In genomic region chr1:230702934-230703678, GRCh38 we compare ENCODE assay signal across 2 cellular contexts.
TF ChIP-seq lines count a peak whose summit lies in the region.

No MANE protein-coding gene starts in this region.

TF ChIP-seq in Ishikawa, 13 proteins besides CTCF, POLR2A, EP300 and RAD21 (continued from another document):
- TF ChIP-seq, protein P1, sequence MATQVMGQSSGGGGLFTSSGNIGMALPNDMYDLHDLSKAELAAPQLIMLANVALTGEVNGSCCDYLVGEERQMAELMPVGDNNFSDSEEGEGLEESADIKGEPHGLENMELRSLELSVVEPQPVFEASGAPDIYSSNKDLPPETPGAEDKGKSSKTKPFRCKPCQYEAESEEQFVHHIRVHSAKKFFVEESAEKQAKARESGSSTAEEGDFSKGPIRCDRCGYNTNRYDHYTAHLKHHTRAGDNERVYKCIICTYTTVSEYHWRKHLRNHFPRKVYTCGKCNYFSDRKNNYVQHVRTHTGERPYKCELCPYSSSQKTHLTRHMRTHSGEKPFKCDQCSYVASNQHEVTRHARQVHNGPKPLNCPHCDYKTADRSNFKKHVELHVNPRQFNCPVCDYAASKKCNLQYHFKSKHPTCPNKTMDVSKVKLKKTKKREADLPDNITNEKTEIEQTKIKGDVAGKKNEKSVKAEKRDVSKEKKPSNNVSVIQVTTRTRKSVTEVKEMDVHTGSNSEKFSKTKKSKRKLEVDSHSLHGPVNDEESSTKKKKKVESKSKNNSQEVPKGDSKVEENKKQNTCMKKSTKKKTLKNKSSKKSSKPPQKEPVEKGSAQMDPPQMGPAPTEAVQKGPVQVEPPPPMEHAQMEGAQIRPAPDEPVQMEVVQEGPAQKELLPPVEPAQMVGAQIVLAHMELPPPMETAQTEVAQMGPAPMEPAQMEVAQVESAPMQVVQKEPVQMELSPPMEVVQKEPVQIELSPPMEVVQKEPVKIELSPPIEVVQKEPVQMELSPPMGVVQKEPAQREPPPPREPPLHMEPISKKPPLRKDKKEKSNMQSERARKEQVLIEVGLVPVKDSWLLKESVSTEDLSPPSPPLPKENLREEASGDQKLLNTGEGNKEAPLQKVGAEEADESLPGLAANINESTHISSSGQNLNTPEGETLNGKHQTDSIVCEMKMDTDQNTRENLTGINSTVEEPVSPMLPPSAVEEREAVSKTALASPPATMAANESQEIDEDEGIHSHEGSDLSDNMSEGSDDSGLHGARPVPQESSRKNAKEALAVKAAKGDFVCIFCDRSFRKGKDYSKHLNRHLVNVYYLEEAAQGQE (IDR thresholded peaks at IDR 0.05; ENCODE audit: low read depth): no peak
- no peak for TF ChIP-seq USF1 (IDR thresholded peaks at IDR 0.05)
- TF ChIP-seq NFIC (IDR thresholded peaks at IDR 0.05): peak; percentile 75
- TF ChIP-seq TCF12 (IDR thresholded peaks at IDR 0.05; ENCODE audit: low read depth): peak; percentile 59
- no peak for TF ChIP-seq TAF1 (IDR thresholded peaks at IDR 0.05; ENCODE audit: low read depth)
TF ChIP-seq in Ishikawa: peak in this region for 4.

TF ChIP-seq in K562, 482 proteins besides CTCF, POLR2A, EP300 and RAD21 (continued from another document):
- TF ChIP-seq, protein P2, sequence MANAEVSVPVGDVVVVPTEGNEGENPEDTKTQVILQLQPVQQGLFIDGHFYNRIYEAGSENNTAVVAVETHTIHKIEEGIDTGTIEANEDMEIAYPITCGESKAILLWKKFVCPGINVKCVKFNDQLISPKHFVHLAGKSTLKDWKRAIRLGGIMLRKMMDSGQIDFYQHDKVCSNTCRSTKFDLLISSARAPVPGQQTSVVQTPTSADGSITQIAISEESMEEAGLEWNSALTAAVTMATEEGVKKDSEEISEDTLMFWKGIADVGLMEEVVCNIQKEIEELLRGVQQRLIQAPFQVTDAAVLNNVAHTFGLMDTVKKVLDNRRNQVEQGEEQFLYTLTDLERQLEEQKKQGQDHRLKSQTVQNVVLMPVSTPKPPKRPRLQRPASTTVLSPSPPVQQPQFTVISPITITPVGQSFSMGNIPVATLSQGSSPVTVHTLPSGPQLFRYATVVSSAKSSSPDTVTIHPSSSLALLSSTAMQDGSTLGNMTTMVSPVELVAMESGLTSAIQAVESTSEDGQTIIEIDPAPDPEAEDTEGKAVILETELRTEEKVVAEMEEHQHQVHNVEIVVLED (CRISPR knock-in tag; IDR thresholded peaks at IDR 0.05): no peak
- TF ChIP-seq CEBPG (CRISPR knock-in tag; IDR thresholded peaks at IDR 0.05) (no peak), CEBPG (tag; conservative IDR thresholded peaks at IDR 0.05 in 1 of 2, IDR thresholded peaks at IDR 0.05 in 1 of 2) (no peak), KHSRP (IDR thresholded peaks at IDR 0.05) (no peak), TRIM25 (IDR thresholded peaks at IDR 0.05; ENCODE audit: borderline replicate concordance) (no peak), MEIS2 (IDR thresholded peaks at IDR 0.05; ENCODE audit: partially characterized antibody) (no peak), MAZ (CRISPR knock-in tag; conservative IDR thresholded peaks at IDR 0.05 in 1 of 2, IDR thresholded peaks at IDR 0.05 in 1 of 2) (no peak), TAF1 (IDR thresholded peaks at IDR 0.05; ENCODE audit: control insufficient read depth, extremely low read depth, insufficient read depth, low read length, severe bottlenecking) (no peak), ZBED1 (IDR thresholded peaks at IDR 0.05) (no peak), NFYB (IDR thresholded peaks at IDR 0.05; ENCODE audit: extremely low read depth, insufficient read length) (no peak)
- TF ChIP-seq, protein P3, sequence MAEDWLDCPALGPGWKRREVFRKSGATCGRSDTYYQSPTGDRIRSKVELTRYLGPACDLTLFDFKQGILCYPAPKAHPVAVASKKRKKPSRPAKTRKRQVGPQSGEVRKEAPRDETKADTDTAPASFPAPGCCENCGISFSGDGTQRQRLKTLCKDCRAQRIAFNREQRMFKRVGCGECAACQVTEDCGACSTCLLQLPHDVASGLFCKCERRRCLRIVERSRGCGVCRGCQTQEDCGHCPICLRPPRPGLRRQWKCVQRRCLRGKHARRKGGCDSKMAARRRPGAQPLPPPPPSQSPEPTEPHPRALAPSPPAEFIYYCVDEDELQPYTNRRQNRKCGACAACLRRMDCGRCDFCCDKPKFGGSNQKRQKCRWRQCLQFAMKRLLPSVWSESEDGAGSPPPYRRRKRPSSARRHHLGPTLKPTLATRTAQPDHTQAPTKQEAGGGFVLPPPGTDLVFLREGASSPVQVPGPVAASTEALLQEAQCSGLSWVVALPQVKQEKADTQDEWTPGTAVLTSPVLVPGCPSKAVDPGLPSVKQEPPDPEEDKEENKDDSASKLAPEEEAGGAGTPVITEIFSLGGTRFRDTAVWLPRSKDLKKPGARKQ (CRISPR knock-in tag; IDR thresholded peaks at IDR 0.05): no peak
- TF ChIP-seq, protein P4, sequence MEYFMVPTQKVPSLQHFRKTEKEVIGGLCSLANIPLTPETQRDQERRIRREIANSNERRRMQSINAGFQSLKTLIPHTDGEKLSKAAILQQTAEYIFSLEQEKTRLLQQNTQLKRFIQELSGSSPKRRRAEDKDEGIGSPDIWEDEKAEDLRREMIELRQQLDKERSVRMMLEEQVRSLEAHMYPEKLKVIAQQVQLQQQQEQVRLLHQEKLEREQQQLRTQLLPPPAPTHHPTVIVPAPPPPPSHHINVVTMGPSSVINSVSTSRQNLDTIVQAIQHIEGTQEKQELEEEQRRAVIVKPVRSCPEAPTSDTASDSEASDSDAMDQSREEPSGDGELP (CRISPR knock-in tag; IDR thresholded peaks at IDR 0.05; ENCODE audit: borderline replicate concordance): no peak
- TF ChIP-seq, protein P5, sequence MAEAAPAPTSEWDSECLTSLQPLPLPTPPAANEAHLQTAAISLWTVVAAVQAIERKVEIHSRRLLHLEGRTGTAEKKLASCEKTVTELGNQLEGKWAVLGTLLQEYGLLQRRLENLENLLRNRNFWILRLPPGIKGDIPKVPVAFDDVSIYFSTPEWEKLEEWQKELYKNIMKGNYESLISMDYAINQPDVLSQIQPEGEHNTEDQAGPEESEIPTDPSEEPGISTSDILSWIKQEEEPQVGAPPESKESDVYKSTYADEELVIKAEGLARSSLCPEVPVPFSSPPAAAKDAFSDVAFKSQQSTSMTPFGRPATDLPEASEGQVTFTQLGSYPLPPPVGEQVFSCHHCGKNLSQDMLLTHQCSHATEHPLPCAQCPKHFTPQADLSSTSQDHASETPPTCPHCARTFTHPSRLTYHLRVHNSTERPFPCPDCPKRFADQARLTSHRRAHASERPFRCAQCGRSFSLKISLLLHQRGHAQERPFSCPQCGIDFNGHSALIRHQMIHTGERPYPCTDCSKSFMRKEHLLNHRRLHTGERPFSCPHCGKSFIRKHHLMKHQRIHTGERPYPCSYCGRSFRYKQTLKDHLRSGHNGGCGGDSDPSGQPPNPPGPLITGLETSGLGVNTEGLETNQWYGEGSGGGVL (CRISPR knock-in tag; IDR thresholded peaks at IDR 0.05): no peak
- TF ChIP-seq, protein P6, sequence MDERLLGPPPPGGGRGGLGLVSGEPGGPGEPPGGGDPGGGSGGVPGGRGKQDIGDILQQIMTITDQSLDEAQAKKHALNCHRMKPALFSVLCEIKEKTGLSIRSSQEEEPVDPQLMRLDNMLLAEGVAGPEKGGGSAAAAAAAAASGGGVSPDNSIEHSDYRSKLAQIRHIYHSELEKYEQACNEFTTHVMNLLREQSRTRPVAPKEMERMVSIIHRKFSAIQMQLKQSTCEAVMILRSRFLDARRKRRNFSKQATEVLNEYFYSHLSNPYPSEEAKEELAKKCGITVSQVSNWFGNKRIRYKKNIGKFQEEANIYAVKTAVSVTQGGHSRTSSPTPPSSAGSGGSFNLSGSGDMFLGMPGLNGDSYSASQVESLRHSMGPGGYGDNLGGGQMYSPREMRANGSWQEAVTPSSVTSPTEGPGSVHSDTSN (CRISPR knock-in tag; IDR thresholded peaks at IDR 0.05; ENCODE audit: low read depth): no peak
- TF ChIP-seq, protein P6 (tag; conservative IDR thresholded peaks at IDR 0.05; ENCODE audit: low read depth): no peak
- TF ChIP-seq, protein P7, sequence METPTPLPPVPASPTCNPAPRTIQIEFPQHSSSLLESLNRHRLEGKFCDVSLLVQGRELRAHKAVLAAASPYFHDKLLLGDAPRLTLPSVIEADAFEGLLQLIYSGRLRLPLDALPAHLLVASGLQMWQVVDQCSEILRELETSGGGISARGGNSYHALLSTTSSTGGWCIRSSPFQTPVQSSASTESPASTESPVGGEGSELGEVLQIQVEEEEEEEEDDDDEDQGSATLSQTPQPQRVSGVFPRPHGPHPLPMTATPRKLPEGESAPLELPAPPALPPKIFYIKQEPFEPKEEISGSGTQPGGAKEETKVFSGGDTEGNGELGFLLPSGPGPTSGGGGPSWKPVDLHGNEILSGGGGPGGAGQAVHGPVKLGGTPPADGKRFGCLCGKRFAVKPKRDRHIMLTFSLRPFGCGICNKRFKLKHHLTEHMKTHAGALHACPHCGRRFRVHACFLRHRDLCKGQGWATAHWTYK (CRISPR knock-in tag; IDR thresholded peaks at IDR 0.05): no peak
TF ChIP-seq in K562: peak in this region for 0.
